In genomic region chr5:143217804-143218160, GRCh38 we compare ENCODE assay signal across 10 cellular contexts.
A peak's percentile ranks its signal among the peaks of the same experiment; 100 is the strongest.
DNase-seq lines count a peak whose midpoint lies in the region; ATAC-seq and TF ChIP-seq lines count a peak whose summit lies in the region.
"Had no signal": no experiment of that assay in that cellular context is flagged by ENCODE, and none has a peak within 500 bp of the region (broad histone marks: within the 10 kb centered on the region; RNA-seq: fewer than 3 reads in every experiment).

No MANE protein-coding gene starts in this region.

- H3K4me3 ChIP-seq in CD8-positive, alpha-beta T cell (ENCODE audit: low read depth, low read length), result no peak overlapping the region
- no peak overlapping the region for H3K4me3 ChIP-seq in lower lobe of right lung
- no peak overlapping the region for H3K4me3 ChIP-seq in dorsolateral prefrontal cortex
- H3K4me3 ChIP-seq: tibial nerve had no signal

- H3K4me1 Mint-ChIP-seq in CD8-positive, alpha-beta T cell (ENCODE audit: low read depth), result peaks cover 28% of the 10 kb centered on the region
- H3K4me1 Mint-ChIP-seq in activated T-helper 17 cell treated with anti-CD3 and anti-CD28 coated beads, Interleukin-2, amount 50 U/mL, for 72 hours, result peaks cover 56% of the 10 kb centered on the region

- TF ChIP-seq CTCF in CD8-positive, alpha-beta T cell (IDR thresholded peaks at IDR 0.05), result no peak
- TF ChIP-seq CTCF in lower lobe of right lung (IDR thresholded peaks at IDR 0.05) (no peak), dorsolateral prefrontal cortex (IDR thresholded peaks at IDR 0.05 in 54 of 56, conservative IDR thresholded peaks at IDR 0.05 in 2 of 56; ENCODE audit: low read depth in 1 of 56, partially characterized antibody in 56 of 56) (no peak)

- H3K4me3 Mint-ChIP-seq in CD8-positive, alpha-beta T cell, result no peak overlapping the region
- H3K4me3 Mint-ChIP-seq in activated T-helper 17 cell treated with anti-CD3 and anti-CD28 coated beads, Interleukin-2, amount 50 U/mL, for 72 hours, result peak overlapping the region; percentile 32

- H3K36me3 ChIP-seq in CD8-positive, alpha-beta T cell (ENCODE audit: insufficient read depth, low read length), result no peaks in the 10 kb centered on the region
- peaks cover 5% of the 10 kb centered on the region for H3K36me3 ChIP-seq in lower lobe of right lung

- H3K36me3 Mint-ChIP-seq in CD8-positive, alpha-beta T cell, result peaks cover 50% of the 10 kb centered on the region
- H3K36me3 Mint-ChIP-seq in activated T-helper 17 cell treated with anti-CD3 and anti-CD28 coated beads, Interleukin-2, amount 50 U/mL, for 72 hours (ENCODE audit: low read depth), result peaks cover 13% of the 10 kb centered on the region

- peak overlapping the region; percentile 41 for H3K27ac Mint-ChIP-seq in CD8-positive, alpha-beta T cell
- H3K27ac Mint-ChIP-seq in activated T-helper 17 cell treated with anti-CD3 and anti-CD28 coated beads, Interleukin-2, amount 50 U/mL, for 72 hours, result peak overlapping the region; percentile 49

- CTCF ChIA-PET in CD8-positive, alpha-beta T cell (lab: Charles Lee), result interaction anchor here (1.0 to 1.2 kb wide), 2 partner anchors 8 to 607 kb away, joined by 3 to 6 read pairs; no protein-coding TSS in a partner anchor

- no peaks in the 10 kb centered on the region for H3K27me3 Mint-ChIP-seq in CD8-positive, alpha-beta T cell (ENCODE audit: low read depth)
- H3K27me3 Mint-ChIP-seq in activated T-helper 17 cell treated with anti-CD3 and anti-CD28 coated beads, Interleukin-2, amount 50 U/mL, for 72 hours, result no peaks in the 10 kb centered on the region
- H3K27me3 Mint-ChIP-seq: IgD-negative memory B cell had no signal

- no peaks in the 10 kb centered on the region for H3K27me3 ChIP-seq in CD8-positive, alpha-beta T cell (ENCODE audit: insufficient read depth, low read length)
- H3K27me3 ChIP-seq in lower lobe of right lung (ENCODE audit: low read depth), result no peaks in the 10 kb centered on the region
- no peaks in the 10 kb centered on the region for H3K27me3 ChIP-seq in dorsolateral prefrontal cortex
- H3K27me3 ChIP-seq: tibial nerve had no signal

- POLR2A ChIA-PET in CD8-positive, alpha-beta T cell (lab: Charles Lee), result interaction anchor here (0.6 kb wide), 1 partner anchor 291 kb away, joined by 3 read pairs; no protein-coding TSS in a partner anchor

- peaks cover 12% of the 10 kb centered on the region for H3K4me1 ChIP-seq in CD8-positive, alpha-beta T cell (ENCODE audit: insufficient read depth, low read length)
- H3K4me1 ChIP-seq in lower lobe of right lung, result peaks cover 48% of the 10 kb centered on the region

- H3K9me3 Mint-ChIP-seq in CD8-positive, alpha-beta T cell, result no peaks in the 10 kb centered on the region
- H3K9me3 Mint-ChIP-seq in activated T-helper 17 cell treated with anti-CD3 and anti-CD28 coated beads, Interleukin-2, amount 50 U/mL, for 72 hours, result peaks cover 3% of the 10 kb centered on the region
- H3K9me3 Mint-ChIP-seq: IgD-negative memory B cell had no signal

- no peak overlapping the region for H3K27ac ChIP-seq in CD8-positive, alpha-beta T cell (ENCODE audit: low read depth, low read length)
- no peak overlapping the region for H3K27ac ChIP-seq in lower lobe of right lung
- H3K27ac ChIP-seq in dorsolateral prefrontal cortex, result peak overlapping the region in 1 of 59 donors; percentile 14
- H3K27ac ChIP-seq: tibial nerve had no signal

- intact Hi-C loops in CD8-positive, alpha-beta T cell (cut with DNase I, micrococcal nuclease), result no loop called here
- intact Hi-C loops in lower lobe of right lung (cut with DNase I) (no loop called here), dorsolateral prefrontal cortex (cut with DNase I) (loop anchor here in 1 of 2 donors (5.0 kb wide), 1 partner anchor 185 kb away; the partner anchor contains the start of gene NR3C1)

- H3K9me3 ChIP-seq in CD8-positive, alpha-beta T cell (ENCODE audit: low read length), result no peaks in the 10 kb centered on the region
- H3K9me3 ChIP-seq in lower lobe of right lung, result no peaks in the 10 kb centered on the region
- H3K9me3 ChIP-seq: tibial nerve had no signal

- no peak for ATAC-seq in CD8-positive, alpha-beta T cell
- peak; percentile 24 for ATAC-seq in GM18867 (IDR thresholded peaks at IDR 0.05; ENCODE audit: unreplicated experiment)
- peak; percentile 29 for ATAC-seq in HG02852 (IDR thresholded peaks at IDR 0.05; ENCODE audit: unreplicated experiment)
- peak; percentile 55 for ATAC-seq in activated T-helper 17 cell treated with anti-CD3 and anti-CD28 coated beads, Interleukin-2, amount 50 U/mL, for 72 hours (replicated peaks)
- ATAC-seq in lower lobe of right lung, result no peak
- ATAC-seq in HG02970 (IDR thresholded peaks at IDR 0.05; ENCODE audit: low FRiP score, unreplicated experiment), result no peak

- no peak for DNase-seq in CD8-positive, alpha-beta T cell
- no peak for DNase-seq in lower lobe of right lung
- no peak for DNase-seq in dorsolateral prefrontal cortex
- DNase-seq in anterior cingulate cortex (lab: John Stamatoyannopoulos, UW), result no peak

Comparison
In these comparisons a context has a peak if more than half of its experiments do, and no peak if none do; other contexts are left out.
1. ATAC-seq: peak in GM18867 (single experiment), HG02852 (single experiment) and activated T-helper 17 cell treated with anti-CD3 and anti-CD28 coated beads, Interleukin-2, amount 50 U/mL, for 72 hours (single experiment); none in CD8-positive, alpha-beta T cell (single experiment), lower lobe of right lung (0 of 2) and HG02970 (single experiment).